30 cellular contexts compared by ENCODE assay signal in genomic region chr9:18978188-18978587, GRCh38. TPM values are rescaled to one million over a fixed set of nuclear protein-coding genes. Genes with fewer than 3 reads are reported as not detected.
"Had no signal": no experiment of that assay in that cellular context is flagged by ENCODE, and none has a peak within 500 bp of the region (broad histone marks: within the 10 kb centered on the region; RNA-seq: fewer than 3 reads in every experiment).

No MANE protein-coding gene starts in this region.

- DNase-seq: naive thymus-derived CD8-positive, alpha-beta T cell; nephron progenitor cell; nucleus accumbens; pancreas; retina; spleen; stimulated activated CD4-positive, alpha-beta T cell treated with anti-CD3 and anti-CD28 coated beads, Interleukin-12 subunit alpha, Interleukin-12 subunit beta, amount 100 ng/mL, for 4 hours; stimulated activated CD4-positive, alpha-beta T cell treated with anti-CD3 and anti-CD28 coated beads, Interleukin-1b, Interleukin-23, amount 100 ng/mL, for 48 hours; stimulated activated CD4-positive, alpha-beta T cell treated with anti-CD3 and anti-CD28 coated beads, Interleukin-4, amount 100 ng/mL, for 1 hour; stimulated activated CD4-positive, alpha-beta T cell treated with anti-CD3 and anti-CD28 coated beads, Interleukin-4, amount 100 ng/mL, for 4 hours; stimulated activated CD8-positive, alpha-beta memory T cell treated with anti-CD3 and anti-CD28 coated beads, Interleukin-4, amount 100 ng/mL, for 48 hours; stimulated activated naive CD4-positive, alpha-beta T cell; stimulated activated naive CD8-positive, alpha-beta T cell treated with anti-CD3 and anti-CD28 coated beads, Interleukin-15, amount 100 ng/mL, for 72 hours; stimulated activated naive CD8-positive, alpha-beta T cell treated with anti-CD3 and anti-CD28 coated beads, Interleukin-15, Interleukin-2, amounts not matched to agents 100 U/mL and 50 U/mL, for 24 hours; substantia nigra; testis; tibial artery; transverse colon; upper lobe of right lung; uterus had no signal

- H3K36me3 ChIP-seq: neutrophil, pancreas, prostate gland, right atrium auricular region, spleen, suprapubic skin, tibial artery, transverse colon, upper lobe of right lung, uterus had no signal

- H3K9me3 ChIP-seq: neutrophil, pancreas, prostate gland, right atrium auricular region, spleen, suprapubic skin, testis, tibial artery, transverse colon, upper lobe of right lung, uterus had no signal

- H3K27me3 ChIP-seq: pancreas, right atrium auricular region, spleen, suprapubic skin, testis, tibial artery, transverse colon, upper lobe of right lung, uterus had no signal

- H3K4me1 ChIP-seq: right atrium auricular region had no signal

- H3K4me3 ChIP-seq: pancreas, prostate gland, right atrium auricular region, skin epidermis, smooth muscle cell, spleen, suprapubic skin, testis, tibial artery, transverse colon, upper lobe of right lung, uterus had no signal

- H3K27ac ChIP-seq: neutrophil, pancreas, prostate gland, right atrium auricular region, skin epidermis, spleen, suprapubic skin, testis, tibial artery, transverse colon, upper lobe of right lung, uterus had no signal

RNA-seq across cellular contexts. Expression of gene SAXO1, which starts 54.8 kb away (rescaled TPM):
- total RNA-seq: natural killer cell treated with Interleukin-12 subunit alpha and Interleukin-12 subunit beta and Interleukin-15 and Interleukin-18, amount 100 ng/mL, for 72 hours; omental fat pad; osteocyte; pulmonary artery endothelial cell; right atrium auricular region; smooth muscle cell had no signal
